ENCODE assay signal across 1 cellular context in genomic region chr15:70437089-70437488, GRCh38.
TF ChIP-seq lines count a peak whose summit lies in the region.

No MANE protein-coding gene starts in this region.

TF ChIP-seq in H1, 55 proteins besides CTCF, POLR2A, EP300 and RAD21 (continued from another document):
- TF ChIP-seq CHD7 (IDR thresholded peaks at IDR 0.05; ENCODE audit: insufficient replicate concordance, low read length) (no peak), RNF2 (IDR thresholded peaks at IDR 0.05; ENCODE audit: borderline replicate concordance, low read depth, low read length, missing control alignments, poor library complexity, severe bottlenecking) (no peak), CEBPB (IDR thresholded peaks at IDR 0.05; ENCODE audit: low read depth, low read length) (no peak), TAF7 (optimal IDR thresholded peaks at IDR 0.05; ENCODE audit: borderline replicate concordance, low read depth, low read length) (no peak), ATF3 (IDR thresholded peaks at IDR 0.05; ENCODE audit: insufficient read depth, low read depth, low read length) (no peak), SRF (IDR thresholded peaks at IDR 0.05; ENCODE audit: low read depth, low read length) (no peak), CHD1 (IDR thresholded peaks at IDR 0.05; ENCODE audit: low read depth, low read length) (no peak), BRCA1 (IDR thresholded peaks at IDR 0.05; ENCODE audit: low read depth, low read length) (no peak), MAFK (IDR thresholded peaks at IDR 0.05; ENCODE audit: low read depth, low read length) (no peak), E2F6 (IDR thresholded peaks at IDR 0.05) (no peak; the same call in 1 of the 2 replicates), ATF2 (IDR thresholded peaks at IDR 0.05; ENCODE audit: low read length) (no peak), KDM1A (IDR thresholded peaks at IDR 0.05; ENCODE audit: borderline replicate concordance, low read length) (no peak), NANOG (IDR thresholded peaks at IDR 0.05; ENCODE audit: insufficient read depth, low read depth, low read length, poor library complexity, severe bottlenecking) (no peak), JUN (IDR thresholded peaks at IDR 0.05; ENCODE audit: low read depth, low read length) (no peak), CREB1 (IDR thresholded peaks at IDR 0.05) (no peak), ASH2L (IDR thresholded peaks at IDR 0.05; ENCODE audit: low read length) (no peak)
